In genomic region chr12:32754101-32754500, GRCh38 we compare ENCODE assay signal across 9 cellular contexts. TPM values are rescaled to one million over a fixed set of nuclear protein-coding genes. Genes with fewer than 3 reads are reported as not detected.
A peak's percentile ranks its signal among the peaks of the same experiment; 100 is the strongest.
DNase-seq lines count a peak whose midpoint lies in the region; ATAC-seq, FAIRE-seq and TF ChIP-seq lines count a peak whose summit lies in the region.
"Had no signal": no experiment of that assay in that cellular context is flagged by ENCODE, and none has a peak within 500 bp of the region (broad histone marks: within the 10 kb centered on the region; RNA-seq: fewer than 3 reads in every experiment).

No MANE protein-coding gene starts in this region.

- peaks cover 0 to 11% of the 10 kb centered on the region in 2 donors for H3K4me1 ChIP-seq in ascending aorta

- TF ChIP-seq CTCF in AG09309 (IDR thresholded peaks at IDR 0.05; ENCODE audit: control insufficient read depth, insufficient read depth, low read depth, low read length, missing control alignments), result no peak
- TF ChIP-seq CTCF in HL-60 (IDR thresholded peaks at IDR 0.05; ENCODE audit: insufficient read depth, low read length), result no peak
- TF ChIP-seq CTCF in ascending aorta (IDR thresholded peaks at IDR 0.05), result no peak

- DNase-seq in AG09309 (ENCODE audit: low read depth), result no peak
- DNase-seq in HL-60 (ENCODE audit: low read depth in 1 of 2, low spot score in 1 of 2), result peak in 1 of 2 experiments; percentile 28
- no peak for DNase-seq in ascending aorta (ENCODE audit: low spot score in 2 of 2)
- peak; percentile 10 to 40 for DNase-seq in lung microvascular endothelial cell (ENCODE audit: low read depth in 2 of 2)
- no peak for DNase-seq in GDM1 (lab: John Stamatoyannopoulos, UW)
- DNase-seq in SKM-1 treated with dmso at 0.1 percent for 144 hours (lab: John Stamatoyannopoulos, UW; ENCODE audit: unreplicated experiment), result no peak
- DNase-seq in HTR-8/SVneo (ENCODE audit: insufficient read length, low spot score), result no peak

- peak overlapping the region; percentile 90 for H3K4me3 ChIP-seq in AG09309 (ENCODE audit: control insufficient read depth, low read depth, low read length)
- peak overlapping the region; percentile 91 for H3K4me3 ChIP-seq in HL-60 (replicated peaks; ENCODE audit: insufficient read depth, low read length)
- H3K4me3 ChIP-seq in ascending aorta, result peak overlapping the region in 1 of 2 donors; percentile 99

- no peak for FAIRE-seq in HTR-8/SVneo (lab: Jason Lieb, UNC)
- FAIRE-seq: GM18507 had no signal

- no peaks in the 10 kb centered on the region for H3K9me3 ChIP-seq in ascending aorta

- H3K27ac ChIP-seq in HL-60 (replicated peaks) (peak overlapping the region; percentile 29), ascending aorta (peak overlapping the region; percentile 91 to 93)

- H3K27me3 ChIP-seq in HL-60 (ENCODE audit: insufficient read depth, poor library complexity, severe bottlenecking), result no peaks in the 10 kb centered on the region
- H3K27me3 ChIP-seq in ascending aorta, result no peaks in the 10 kb centered on the region

- H3K36me3 ChIP-seq in ascending aorta, result peaks cover 25 to 43% of the 10 kb centered on the region in 2 donors

- intact Hi-C loops in ascending aorta (cut with DNase I), result loop anchor here (10.0 kb wide), 1 partner anchor 161 kb away; no protein-coding TSS in a partner anchor

- no peak for ATAC-seq in HG02623 (IDR thresholded peaks at IDR 0.05; ENCODE audit: unreplicated experiment)

RNA-seq across cellular contexts. Expression of gene YARS2, which starts 1.6 kb away (rescaled TPM):
- total RNA-seq in ascending aorta (15.8 TPM), lung microvascular endothelial cell (29.9 and 32.9 TPM in 2 replicates)

Comparison
In these comparisons a context has a peak if more than half of its experiments do, and no peak if none do; other contexts are left out.
1. DNase-seq: peak in lung microvascular endothelial cell (2 of 2); none in AG09309 (single experiment), ascending aorta (0 of 2), GDM1 (single experiment), SKM-1 treated with dmso at 0.1 percent for 144 hours (single experiment) and HTR-8/SVneo (single experiment).